Comparison of ENCODE assay signal across 1 cellular context in the genomic region with DNA sequence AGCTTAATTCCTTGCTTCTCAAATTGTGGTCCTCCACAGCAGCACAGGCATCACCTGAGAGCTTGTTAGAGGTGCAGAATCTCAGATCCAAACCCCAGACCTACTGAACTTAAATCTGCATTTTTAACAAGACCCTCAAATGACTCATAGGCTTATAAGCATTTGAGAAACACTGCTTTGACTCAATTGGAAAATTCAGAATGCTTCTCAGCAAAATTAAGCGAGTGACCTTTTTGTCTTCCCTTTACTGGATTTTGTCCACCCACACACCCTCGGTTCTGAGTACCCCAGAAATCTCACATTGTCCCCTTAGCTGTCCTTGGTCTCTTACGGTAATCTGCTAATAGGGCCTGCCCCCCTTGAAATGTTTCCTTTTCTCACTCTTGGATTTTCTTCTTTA.
TF ChIP-seq lines count a peak whose summit lies in the region.

No MANE protein-coding gene starts in this region.

TF ChIP-seq in H1, 55 proteins besides CTCF, POLR2A, EP300 and RAD21:
- TF ChIP-seq TAF7 (optimal IDR thresholded peaks at IDR 0.05; ENCODE audit: borderline replicate concordance, low read depth, low read length) (no peak), BCL11A (IDR thresholded peaks at IDR 0.05; ENCODE audit: low read depth in 2 of 2, low read length in 2 of 2) (no peak), CBX8 (IDR thresholded peaks at IDR 0.05; ENCODE audit: borderline replicate concordance, low read depth, low read length) (no peak), NANOG (IDR thresholded peaks at IDR 0.05; ENCODE audit: insufficient read depth, low read depth, low read length, poor library complexity, severe bottlenecking) (no peak), TBP (IDR thresholded peaks at IDR 0.05; ENCODE audit: low read depth, low read length) (no peak), GTF2F1 (IDR thresholded peaks at IDR 0.05; ENCODE audit: borderline replicate concordance, low read depth, low read length) (no peak), TAF1 (IDR thresholded peaks at IDR 0.05; ENCODE audit: low read depth, low read length) (no peak), NRF1 (IDR thresholded peaks at IDR 0.05; ENCODE audit: low read depth, low read length) (no peak), SIRT6 (IDR thresholded peaks at IDR 0.05; ENCODE audit: low read length) (no peak), CEBPB (IDR thresholded peaks at IDR 0.05; ENCODE audit: low read depth, low read length) (no peak), SIN3A (conservative IDR thresholded peaks at IDR 0.05 in 1 of 2, IDR thresholded peaks at IDR 0.05 in 1 of 2; ENCODE audit: low read depth in 1 of 2, low read length in 2 of 2) (no peak), TCF12 (IDR thresholded peaks at IDR 0.05; ENCODE audit: low read depth, low read length) (no peak), MAX (IDR thresholded peaks at IDR 0.05) (no peak), BRCA1 (IDR thresholded peaks at IDR 0.05; ENCODE audit: low read depth, low read length) (no peak), RFX5 (IDR thresholded peaks at IDR 0.05; ENCODE audit: borderline replicate concordance, low read depth, low read length) (no peak)
